ENCODE assay signal across 21 cellular contexts in genomic region chr3:31890007-31890406, GRCh38.
"Had no signal": no experiment of that assay in that cellular context is flagged by ENCODE, and none has a peak within 500 bp of the region (broad histone marks: within the 10 kb centered on the region; RNA-seq: fewer than 3 reads in every experiment).

No MANE protein-coding gene starts in this region.

- H3K27me3 Mint-ChIP-seq: activated naive CD4-positive, alpha-beta T cell treated with anti-CD3 and anti-CD28 coated beads, Interleukin-2, amount 50 U/mL, for 24 hours had no signal

- H3K36me3 Mint-ChIP-seq: activated naive CD4-positive, alpha-beta T cell treated with anti-CD3 and anti-CD28 coated beads, Interleukin-2, amount 50 U/mL, for 24 hours had no signal

- H3K27ac Mint-ChIP-seq: activated naive CD4-positive, alpha-beta T cell treated with anti-CD3 and anti-CD28 coated beads, Interleukin-2, amount 50 U/mL, for 24 hours; dendritic cell treated with granulocyte-macrophage colony-stimulating factor and Interleukin-4, amounts not matched to agents 40 ng/mL and 50 ng/mL, for 4 days; progenitor cell of endocrine pancreas; stimulated activated naive CD8-positive, alpha-beta T cell treated with anti-CD3 and anti-CD28 coated beads, Interleukin-15, Interleukin-2, amounts not matched to agents 100 ng/mL and 50 ng/mL, for 24 hours; T-helper 1 cell treated with Interleukin-12 subunit alpha and Interleukin-12 subunit beta and Interleukin-4 antibody, amounts not matched to agents 30 μg/mL and 1 μg/mL, for 36 hours had no signal

- H3K27me3 ChIP-seq: ascending aorta, tibial nerve, uterus had no signal

- H3K4me3 Mint-ChIP-seq: activated naive CD4-positive, alpha-beta T cell treated with anti-CD3 and anti-CD28 coated beads, Interleukin-2, amount 50 U/mL, for 24 hours; dendritic cell treated with granulocyte-macrophage colony-stimulating factor and Interleukin-4, amounts not matched to agents 40 ng/mL and 50 ng/mL, for 4 days; neural crest cell; stimulated activated naive CD8-positive, alpha-beta T cell treated with anti-CD3 and anti-CD28 coated beads, Interleukin-15, Interleukin-2, amounts not matched to agents 100 ng/mL and 50 ng/mL, for 24 hours; T-helper 1 cell treated with Interleukin-12 subunit alpha and Interleukin-12 subunit beta and Interleukin-4 antibody, amounts not matched to agents 30 μg/mL and 1 μg/mL, for 36 hours had no signal

- H3K27ac ChIP-seq: ascending aorta, tibial nerve, uterus had no signal

- H3K9me3 ChIP-seq: ascending aorta, tibial nerve, uterus had no signal

- H3K9me3 Mint-ChIP-seq: activated naive CD4-positive, alpha-beta T cell treated with anti-CD3 and anti-CD28 coated beads, Interleukin-2, amount 50 U/mL, for 24 hours; dendritic cell treated with granulocyte-macrophage colony-stimulating factor and Interleukin-4, amounts not matched to agents 40 ng/mL and 50 ng/mL, for 4 days; stimulated activated naive CD8-positive, alpha-beta T cell treated with anti-CD3 and anti-CD28 coated beads, Interleukin-15, Interleukin-2, amounts not matched to agents 100 ng/mL and 50 ng/mL, for 24 hours; T-helper 1 cell treated with Interleukin-12 subunit alpha and Interleukin-12 subunit beta and Interleukin-4 antibody, amounts not matched to agents 30 μg/mL and 1 μg/mL, for 36 hours had no signal

- H3K36me3 ChIP-seq: ascending aorta, tibial nerve, uterus had no signal

- H3K4me1 Mint-ChIP-seq: neural crest cell had no signal

- FAIRE-seq: bronchial epithelial cell had no signal

- ATAC-seq: activated CD4-positive, CD25-positive, alpha-beta regulatory T cell treated with anti-CD3 and anti-CD28 coated beads, Interleukin-2, amount 50 U/mL, for 24 hours; left lobe of liver had no signal

- DNase-seq: activated CD8-positive, alpha-beta memory T cell treated with anti-CD3 and anti-CD28 coated beads for 24 hours; activated CD8-positive, alpha-beta memory T cell treated with anti-CD3 and anti-CD28 coated beads, Interleukin-2, amount 50 U/mL, for 48 hours; activated gamma-delta T cell; cerebellar nuclear complex; effector CD8-positive, alpha-beta T cell; foreskin fibroblast; glutamatergic neuron; hippocampal formation; islet precursor cell; uterus had no signal

- H3K4me3 ChIP-seq: ascending aorta, tibial nerve, uterus had no signal

- H3K4me1 ChIP-seq: ascending aorta, tibial nerve, uterus had no signal
